Comparison of ENCODE assay signal across 8 cellular contexts in genomic region chr20:47610247-47610944, GRCh38.
A peak's percentile ranks its signal among the peaks of the same experiment; 100 is the strongest.
DNase-seq lines count a peak whose midpoint lies in the region; ATAC-seq, FAIRE-seq and TF ChIP-seq lines count a peak whose summit lies in the region.

No MANE protein-coding gene starts in this region.

- no peak overlapping the region for H3K4me3 ChIP-seq in AG04449 (ENCODE audit: low read depth, low read length)

- peak; percentile 89 for FAIRE-seq in RCC 7860 (lab: Jason Lieb, UNC)
- peak; percentile 82 for FAIRE-seq in islet of Langerhans (lab: Jason Lieb, UNC)

- POLR2A ChIA-PET in AG04449 (lab: Yijun Ruan, JAX), result no interaction called here

- DNase-seq in AG04449 (ENCODE audit: low read depth, low spot score) (peak; percentile 50), RCC 7860 (ENCODE audit: low spot score) (peak; percentile 91)
- peak; percentile 89 for DNase-seq in activated effector memory CD4-positive, alpha-beta T cell treated with anti-CD3 and anti-CD28 coated beads, Interleukin-2, amount 50 U/mL, for 16 hours
- peak; percentile 57 to 77 (median 59) for DNase-seq in stimulated activated CD4-positive, alpha-beta T cell treated with anti-CD3 and anti-CD28 coated beads, TNF-alpha, amount 100 ng/mL, for 48 hours (ENCODE audit: low read depth in 3 of 3)

- CTCF ChIA-PET in AG04449 (lab: Yijun Ruan, JAX), result interaction anchor here (1.2 to 3.7 kb wide), 10 partner anchors 9 to 337 kb away, joined by 3 to 34 read pairs (median 4); partner anchors contain the start of gene NCOA3

- no peak for TF ChIP-seq CTCF in AG04449 (IDR thresholded peaks at IDR 0.05; ENCODE audit: insufficient read depth, low read length, missing control alignments)

- ATAC-seq in GM21737 (IDR thresholded peaks at IDR 0.05; ENCODE audit: unreplicated experiment) (peak; percentile 69), HG03095 (IDR thresholded peaks at IDR 0.05; ENCODE audit: unreplicated experiment) (no peak), GM18858 (IDR thresholded peaks at IDR 0.05; ENCODE audit: unreplicated experiment) (no peak)
